In genomic region chr21:42983869-42984268, GRCh38 we compare ENCODE assay signal across 22 cellular contexts. TPM values are rescaled to one million over a fixed set of nuclear protein-coding genes. Genes with fewer than 3 reads are reported as not detected.
DNase-seq lines count a peak whose midpoint lies in the region; ATAC-seq, FAIRE-seq and TF ChIP-seq lines count a peak whose summit lies in the region.
"Had no signal": no experiment of that assay in that cellular context is flagged by ENCODE, and none has a peak within 500 bp of the region (broad histone marks: within the 10 kb centered on the region; RNA-seq: fewer than 3 reads in every experiment).

No MANE protein-coding gene starts in this region.

- H3K27me3 ChIP-seq in A673 (replicated peaks; ENCODE audit: insufficient read depth, low read depth, low read length, poor library complexity) (no peaks in the 10 kb centered on the region), Loucy (ENCODE audit: insufficient read depth, low read length, poor library complexity, severe bottlenecking) (no peaks in the 10 kb centered on the region), endothelial cell of umbilical vein (ENCODE audit: control insufficient read depth in 2 of 2, insufficient read depth in 2 of 2, low read length in 2 of 2) (no peaks in the 10 kb centered on the region)

- H3K36me3 ChIP-seq in A673 (ENCODE audit: insufficient read depth, low read length, poor library complexity, severe bottlenecking), result peaks cover 6% of the 10 kb centered on the region
- H3K36me3 ChIP-seq in Loucy (ENCODE audit: insufficient read depth, low read length), result no peaks in the 10 kb centered on the region
- no peaks in the 10 kb centered on the region for H3K36me3 ChIP-seq in endothelial cell of umbilical vein (ENCODE audit: control insufficient read depth in 2 of 2, extremely low read depth in 1 of 2, insufficient read depth in 2 of 2, low read length in 2 of 2)

- H2AFZ ChIP-seq in Loucy (ENCODE audit: low read length) (no peak overlapping the region), endothelial cell of umbilical vein (ENCODE audit: low read depth, low read length) (no peak overlapping the region)

- peaks cover 4% of the 10 kb centered on the region for H4K20me1 ChIP-seq in Loucy (ENCODE audit: insufficient read depth, low read length, poor library complexity, severe bottlenecking)
- H4K20me1 ChIP-seq in endothelial cell of umbilical vein (replicated peaks; ENCODE audit: control insufficient read depth, extremely low read depth, insufficient read depth, low read length), result no peaks in the 10 kb centered on the region

- intact Hi-C loops in A673 (cut with micrococcal nuclease; ENCODE audit: unreplicated experiment) (no loop called here), endothelial cell of umbilical vein (cut with micrococcal nuclease) (no loop called here)

- POLR2A ChIA-PET in A673 (lab: Charles Lee; ENCODE audit: low non-redundant PET), result no interaction called here
- POLR2A ChIA-PET in endothelial cell of umbilical vein (lab: Charles Lee), result no interaction called here

- ATAC-seq in GM21825 (IDR thresholded peaks at IDR 0.05; ENCODE audit: unreplicated experiment), result no peak
- no peak for ATAC-seq in HG03039 (IDR thresholded peaks at IDR 0.05; ENCODE audit: unreplicated experiment)
- no peak for ATAC-seq in GM19467 (IDR thresholded peaks at IDR 0.05; ENCODE audit: unreplicated experiment)
- ATAC-seq: HCT116 had no signal

- dilution Hi-C loops in endothelial cell of umbilical vein (cut with MboI; ENCODE audit: extremely low pct_ligation_motif_present, low sequenced_read_pairs), result no loop called here

- H3F3A ChIP-seq in Loucy (ENCODE audit: low read depth), result no peaks in the 10 kb centered on the region

- H3K4me3 ChIP-seq in A673 (ENCODE audit: low read depth, low read length, poor library complexity, severe bottlenecking) (no peak overlapping the region), Loucy (ENCODE audit: low read length, poor library complexity, severe bottlenecking) (no peak overlapping the region), endothelial cell of umbilical vein (replicated peaks in 1 of 3; ENCODE audit: insufficient read depth in 1 of 3, low read depth in 1 of 3, low read length in 3 of 3) (no peak overlapping the region)

- TF ChIP-seq CTCF in A673 (conservative IDR thresholded peaks at IDR 0.05; ENCODE audit: low read depth, low read length), result no peak
- TF ChIP-seq CTCF in Loucy (conservative IDR thresholded peaks at IDR 0.05; ENCODE audit: low read length), result no peak
- TF ChIP-seq CTCF in endothelial cell of umbilical vein (IDR thresholded peaks at IDR 0.05; ENCODE audit: extremely low read depth in 1 of 2, insufficient read depth in 1 of 2, low read depth in 1 of 2, low read length in 2 of 2), result no peak

- no peak for TF ChIP-seq POLR2A in endothelial cell of umbilical vein (IDR thresholded peaks at IDR 0.05; ENCODE audit: low read depth, low read length)

- no peaks in the 10 kb centered on the region for H3K9me2 ChIP-seq in Loucy (replicated peaks; ENCODE audit: low read depth, low read length)

- H3K9ac ChIP-seq in Loucy (ENCODE audit: low read depth, low read length, poor library complexity, severe bottlenecking) (no peak overlapping the region), endothelial cell of umbilical vein (replicated peaks; ENCODE audit: extremely low read depth, insufficient read depth, low read length) (no peak overlapping the region)

- H3K4me2 ChIP-seq in Loucy (ENCODE audit: low read depth, low read length, poor library complexity, severe bottlenecking) (peak overlapping the region; percentile 71), endothelial cell of umbilical vein (ENCODE audit: insufficient read depth, low read length) (no peak overlapping the region)

- H3K27ac ChIP-seq in A673 (ENCODE audit: low read depth, low read length, poor library complexity, severe bottlenecking) (peak overlapping the region; percentile 58), endothelial cell of umbilical vein (ENCODE audit: insufficient read depth, low read depth, low read length) (no peak overlapping the region)
- H3K27ac ChIP-seq: C4-2B, HL-60 had no signal

- H3K79me2 ChIP-seq in Loucy (ENCODE audit: insufficient read depth, low read length), result peaks cover 78% of the 10 kb centered on the region
- H3K79me2 ChIP-seq in endothelial cell of umbilical vein (ENCODE audit: control insufficient read depth, insufficient read depth, low read length), result peaks cover 49% of the 10 kb centered on the region

- H3K4me1 ChIP-seq in A673 (ENCODE audit: insufficient read depth, low read length, poor library complexity, severe bottlenecking) (peaks cover 15% of the 10 kb centered on the region), Loucy (ENCODE audit: insufficient read depth, low read length, poor library complexity, severe bottlenecking) (peaks cover 35% of the 10 kb centered on the region), endothelial cell of umbilical vein (ENCODE audit: control insufficient read depth, extremely low read depth, insufficient read depth, low read length) (peaks cover 10% of the 10 kb centered on the region)
- H3K4me1 ChIP-seq: Caco-2 had no signal

- BruUV-seq in A673 (replicated peaks; lab: Mats Ljungman, UMichigan) (no TSS peak), endothelial cell of umbilical vein (replicated peaks; lab: Mats Ljungman, UMichigan) (no TSS peak)

- peak; percentile 12 for FAIRE-seq in endothelial cell of umbilical vein (lab: Jason Lieb, UNC)
- FAIRE-seq: A204.1, D721Med, G401.6, GM12891, GM19239 had no signal

- DNase-seq in A673 (ENCODE audit: low spot score) (no peak), endothelial cell of umbilical vein (ENCODE audit: low read depth, low spot score) (no peak)
- DNase-seq: AML-193; Caco-2; CD4-positive, alpha-beta T cell; GOT3; H7; KBM-7 had no signal

- H3K9me1 ChIP-seq in endothelial cell of umbilical vein (replicated peaks; ENCODE audit: control insufficient read depth, extremely low read depth, insufficient read depth, low read length), result no peaks in the 10 kb centered on the region

- H3K9me3 ChIP-seq in A673 (ENCODE audit: low read depth, low read length, poor library complexity, severe bottlenecking), result no peaks in the 10 kb centered on the region
- H3K9me3 ChIP-seq in Loucy (ENCODE audit: insufficient read depth, low read depth, low read length), result no peaks in the 10 kb centered on the region
- H3K9me3 ChIP-seq in endothelial cell of umbilical vein (replicated peaks; ENCODE audit: control insufficient read depth, insufficient read depth, low read length), result no peaks in the 10 kb centered on the region
- H3K9me3 ChIP-seq: Caco-2 had no signal

- CTCF ChIA-PET in A673 (lab: Charles Lee) (no interaction called here), endothelial cell of umbilical vein (lab: Charles Lee) (no interaction called here)

TF ChIP-seq in endothelial cell of umbilical vein, 7 proteins besides CTCF, POLR2A, EP300 and RAD21:
- no peak for TF ChIP-seq MAX (IDR thresholded peaks at IDR 0.05; ENCODE audit: insufficient read depth, insufficient read length)
- TF ChIP-seq JUN (IDR thresholded peaks at IDR 0.05; ENCODE audit: borderline replicate concordance, insufficient read depth, insufficient read length, low read depth), result no peak
- TF ChIP-seq GATA2 (IDR thresholded peaks at IDR 0.05; ENCODE audit: insufficient read depth, insufficient read length, low read depth, low read length), result no peak
- no peak for TF ChIP-seq FOS (IDR thresholded peaks at IDR 0.05; ENCODE audit: borderline replicate concordance, insufficient read depth, low read length)
- no peak for TF ChIP-seq POLR2AphosphoS5 (IDR thresholded peaks at IDR 0.05; ENCODE audit: insufficient read depth, low read depth, low read length)
- no peak for TF ChIP-seq MYC (IDR thresholded peaks at IDR 0.05; ENCODE audit: low read depth, low read length)
- no peak for TF ChIP-seq EZH2 (IDR thresholded peaks at IDR 0.05; ENCODE audit: borderline replicate concordance, low read depth, low read length, severe bottlenecking)

RNA-seq across cellular contexts. Expression of gene PKNOX1, which starts 9.5 kb away (rescaled TPM):
- total RNA-seq in A673 (2021), result 30.6 and 33.8 TPM in 2 replicates
- 16.6 and 19.3 TPM in 2 replicates for total RNA-seq in endothelial cell of umbilical vein
- 15.8 and 23.6 TPM in 2 replicates for polyA plus RNA-seq in endothelial cell of umbilical vein
- 25.0 and 30.5 TPM in 2 replicates for polyA plus RNA-seq in endothelial cell of umbilical vein (2011; cell fraction: cytosol; rRNA removed)
- polyA plus RNA-seq in endothelial cell of umbilical vein (2011; cell fraction: nucleus; rRNA removed), result 29.6 and 32.6 TPM in 2 replicates
- 17.2 and 23.2 TPM in 2 replicates for polyA plus RNA-seq in endothelial cell of umbilical vein (2012)
- 41.7 and 44.5 TPM in 2 replicates for polyA minus RNA-seq in endothelial cell of umbilical vein
- polyA minus RNA-seq in endothelial cell of umbilical vein (2011; cell fraction: cytosol; rRNA and poly(A)+ RNA removed), result 34.1 TPM
- polyA minus RNA-seq in endothelial cell of umbilical vein (2011; cell fraction: nucleus; rRNA and poly(A)+ RNA removed), result 19.1 and 33.3 TPM in 2 replicates

RNA-seq across cellular contexts. Expression of gene ERVH48-1, which starts 58.4 kb away (rescaled TPM):
- 0.31 and 0.34 TPM in 2 replicates for total RNA-seq in A673 (2021)
- not detected in 2 replicates for total RNA-seq in endothelial cell of umbilical vein
- polyA plus RNA-seq in endothelial cell of umbilical vein, result not detected in 2 replicates
- polyA plus RNA-seq in endothelial cell of umbilical vein (2011; cell fraction: cytosol; rRNA removed), result not detected in 2 replicates
- not detected in 2 replicates for polyA plus RNA-seq in endothelial cell of umbilical vein (2011; cell fraction: nucleus; rRNA removed)
- polyA plus RNA-seq in endothelial cell of umbilical vein (2012), result not detected in 2 replicates
- polyA minus RNA-seq in endothelial cell of umbilical vein, result 0.15 TPM in 1 of 2 replicates, not detected in the other
- polyA minus RNA-seq in endothelial cell of umbilical vein (2011; cell fraction: cytosol; rRNA and poly(A)+ RNA removed), result 0.41 TPM
- polyA minus RNA-seq in endothelial cell of umbilical vein (2011; cell fraction: nucleus; rRNA and poly(A)+ RNA removed), result not detected in 2 replicates
- total RNA-seq: HT1080 had no signal
- polyA plus RNA-seq: BJ had no signal
